8 cellular contexts compared by ENCODE assay signal in genomic region chr2:48420512-48421197, GRCh38. TPM values are rescaled to one million over a fixed set of nuclear protein-coding genes. Genes with fewer than 3 reads are reported as not detected.
DNase-seq lines count a peak whose midpoint lies in the region; ATAC-seq and TF ChIP-seq lines count a peak whose summit lies in the region.

No MANE protein-coding gene starts in this region.

- POLR2A ChIA-PET in activated CD4-positive, alpha-beta T cell treated with anti-CD3 and anti-CD28 coated beads for 36 hours (lab: Charles Lee): no interaction called here

- no peaks in the 10 kb centered on the region for H3K9me3 ChIP-seq in BE2C

- DNase-seq in BE2C: peak; percentile 77
- DNase-seq in NCI-H524 (lab: John Stamatoyannopoulos, UW): peak; percentile 67 to 87
- peak; percentile 97 for DNase-seq in activated CD4-positive, alpha-beta T cell treated with anti-CD3 and anti-CD28 coated beads for 36 hours
- DNase-seq in chondrocyte (ENCODE audit: low spot score): no peak
- peak; percentile 73 to 91 for DNase-seq in left colon
- peak; percentile 87 for DNase-seq in stimulated activated CD4-positive, alpha-beta T cell treated with anti-CD3 and anti-CD28 coated beads, Interleukin-2, amount 100 ng/mL, for 4 hours (ENCODE audit: low read depth)

- peak; percentile 84 for TF ChIP-seq CTCF in BE2C (IDR thresholded peaks at IDR 0.05; ENCODE audit: low read depth, low read length)
- TF ChIP-seq CTCF in chondrocyte (IDR thresholded peaks at IDR 0.05): peak; percentile 100

- H3K4me1 ChIP-seq in BE2C: no peaks in the 10 kb centered on the region

- peak overlapping the region; percentile 28 for H3K4me3 ChIP-seq in BE2C (ENCODE audit: low read depth, low read length)

- H3K9me3 Mint-ChIP-seq in activated CD4-positive, alpha-beta T cell treated with anti-CD3 and anti-CD28 coated beads for 36 hours (ENCODE audit: low read depth): no peaks in the 10 kb centered on the region
- H3K9me3 Mint-ChIP-seq in chondrocyte (ENCODE audit: low read depth): no peaks in the 10 kb centered on the region

- H3K36me3 ChIP-seq in BE2C: no peaks in the 10 kb centered on the region

- peak overlapping the region; percentile 49 for H3K27ac Mint-ChIP-seq in activated CD4-positive, alpha-beta T cell treated with anti-CD3 and anti-CD28 coated beads for 36 hours
- peak overlapping the region; percentile 28 for H3K27ac Mint-ChIP-seq in chondrocyte (ENCODE audit: unreplicated experiment)

- H3K27me3 Mint-ChIP-seq in activated CD4-positive, alpha-beta T cell treated with anti-CD3 and anti-CD28 coated beads for 36 hours: peaks cover 2% of the 10 kb centered on the region
- no peaks in the 10 kb centered on the region for H3K27me3 Mint-ChIP-seq in chondrocyte (ENCODE audit: low read depth)

- intact Hi-C loops in activated CD4-positive, alpha-beta T cell treated with anti-CD3 and anti-CD28 coated beads for 36 hours (cut with DNase I, micrococcal nuclease): loop anchor here (1.0 to 5.0 kb wide), 7 partner anchors 43 to 558 kb away; partner anchors contain the start of gene FBXO11 (in 2 of the 2)
- intact Hi-C loops in left colon (cut with DNase I, micrococcal nuclease): loop anchor here (5.0 to 10.0 kb wide), 2 partner anchors 313 to 566 kb away; no protein-coding TSS in a partner anchor

- H3K36me3 Mint-ChIP-seq in activated CD4-positive, alpha-beta T cell treated with anti-CD3 and anti-CD28 coated beads for 36 hours (ENCODE audit: low read depth): no peaks in the 10 kb centered on the region
- no peaks in the 10 kb centered on the region for H3K36me3 Mint-ChIP-seq in chondrocyte (ENCODE audit: low read depth)

- CTCF ChIA-PET in activated CD4-positive, alpha-beta T cell treated with anti-CD3 and anti-CD28 coated beads for 36 hours (lab: Charles Lee): interaction anchor here (0.6 to 1.6 kb wide), 4 partner anchors 9 to 307 kb away, joined by 3 to 9 read pairs (median 3); no protein-coding TSS in a partner anchor

- ATAC-seq in GM19328 (IDR thresholded peaks at IDR 0.05; ENCODE audit: unreplicated experiment) (peak; percentile 75), HG03457 (IDR thresholded peaks at IDR 0.05; ENCODE audit: unreplicated experiment) (peak; percentile 68), left colon (peak; percentile 95)
- ATAC-seq in activated CD4-positive, alpha-beta T cell treated with anti-CD3 and anti-CD28 coated beads for 36 hours: peak; percentile 93

- peaks cover 30% of the 10 kb centered on the region for H3K4me1 Mint-ChIP-seq in activated CD4-positive, alpha-beta T cell treated with anti-CD3 and anti-CD28 coated beads for 36 hours
- H3K4me1 Mint-ChIP-seq in chondrocyte (ENCODE audit: low read depth): peaks cover 11% of the 10 kb centered on the region

- H3K27me3 ChIP-seq in BE2C: no peaks in the 10 kb centered on the region

- H3K4me3 Mint-ChIP-seq in activated CD4-positive, alpha-beta T cell treated with anti-CD3 and anti-CD28 coated beads for 36 hours: peak overlapping the region; percentile 12
- H3K4me3 Mint-ChIP-seq in chondrocyte (ENCODE audit: unreplicated experiment): peak overlapping the region; percentile 54

RNA-seq across cellular contexts. Expression of gene PPP1R21, which starts 19.9 kb away (rescaled TPM):
- polyA plus RNA-seq in BE2C (2012; ENCODE audit: insufficient read depth, insufficient read length, low read depth): 2.5 TPM
- 10 to 100 TPM; 22.1 to 23.3 TPM for total RNA-seq in activated CD4-positive, alpha-beta T cell treated with anti-CD3 and anti-CD28 coated beads for 36 hours
- 13.3 to 18.6 TPM (median 16.4 TPM) in 3 replicates for total RNA-seq in chondrocyte
- 10 to 100 TPM; 20.1 to 25.2 TPM for total RNA-seq in left colon
